14 cellular contexts compared by ENCODE assay signal in genomic region chr11:27443746-27444465, GRCh38. TPM values are rescaled to one million over a fixed set of nuclear protein-coding genes. Genes with fewer than 3 reads are reported as not detected.
DNase-seq lines count a peak whose midpoint lies in the region; ATAC-seq and TF ChIP-seq lines count a peak whose summit lies in the region.
"Had no signal": no experiment of that assay in that cellular context is flagged by ENCODE, and none has a peak within 500 bp of the region (broad histone marks: within the 10 kb centered on the region; RNA-seq: fewer than 3 reads in every experiment).

No MANE protein-coding gene starts in this region.

- peak overlapping the region; percentile 48; the same call in 1 of the 2 replicates for H3K9ac ChIP-seq in HUES64 (ENCODE audit: low read depth, low read length)

- H3K36me3 Mint-ChIP-seq in progenitor cell of endocrine pancreas (ENCODE audit: insufficient read depth) (peaks cover 5% of the 10 kb centered on the region), T-helper 17 cell (ENCODE audit: low read depth) (no peaks in the 10 kb centered on the region)

- no peak for TF ChIP-seq CTCF in progenitor cell of endocrine pancreas (IDR thresholded peaks at IDR 0.05; ENCODE audit: unreplicated experiment)

- H3K4me1 Mint-ChIP-seq in progenitor cell of endocrine pancreas (ENCODE audit: low read depth) (peaks cover 33% of the 10 kb centered on the region), T-helper 17 cell (no peaks in the 10 kb centered on the region)
- H3K4me1 Mint-ChIP-seq: CD4-positive, CD25-positive, alpha-beta regulatory T cell had no signal

- peak overlapping the region; percentile 87 for H3K27ac Mint-ChIP-seq in progenitor cell of endocrine pancreas
- H3K27ac Mint-ChIP-seq in T-helper 17 cell: no peak overlapping the region
- H3K27ac Mint-ChIP-seq: CD4-positive, CD25-positive, alpha-beta regulatory T cell had no signal

- no peak for ATAC-seq in T-helper 17 cell
- no peak for ATAC-seq in HG02763 (IDR thresholded peaks at IDR 0.05; ENCODE audit: unreplicated experiment)
- ATAC-seq: psoas muscle had no signal

- peak overlapping the region; percentile 90 for H3K27ac ChIP-seq in HUES64 (ENCODE audit: low read depth, low read length)
- H3K27ac ChIP-seq: psoas muscle, VCaP had no signal

- 19% methylated on average over 3 of the region's 4 CpGs for WGBS in HUES64

- H3K36me3 ChIP-seq in HUES64 (ENCODE audit: insufficient read depth, low read length): peaks cover 6% of the 10 kb centered on the region
- H3K36me3 ChIP-seq: transverse colon had no signal

- no peaks in the 10 kb centered on the region for H3K27me3 Mint-ChIP-seq in progenitor cell of endocrine pancreas
- peaks cover 21% of the 10 kb centered on the region for H3K27me3 Mint-ChIP-seq in T-helper 17 cell

- no peaks in the 10 kb centered on the region for H3K9me3 Mint-ChIP-seq in progenitor cell of endocrine pancreas (ENCODE audit: low read depth)

- H3K4me1 ChIP-seq in HUES64 (ENCODE audit: insufficient read depth, low read length): peaks cover 67% of the 10 kb centered on the region

- H3K4me3 Mint-ChIP-seq in progenitor cell of endocrine pancreas (ENCODE audit: low read depth) (peak overlapping the region; percentile 13), T-helper 17 cell (no peak overlapping the region)
- H3K4me3 Mint-ChIP-seq: CD4-positive, CD25-positive, alpha-beta regulatory T cell had no signal

- no peaks in the 10 kb centered on the region for H3K27me3 ChIP-seq in HUES64 (ENCODE audit: insufficient read depth, low read length)
- H3K27me3 ChIP-seq: transverse colon had no signal

- DNase-seq in NCI-H526 (lab: John Stamatoyannopoulos, UW) (peak; percentile 96), globus pallidus (ENCODE audit: low spot score) (peak; percentile 92), progenitor cell of endocrine pancreas (ENCODE audit: low spot score, unreplicated experiment) (no peak), NOMO-1 (lab: John Stamatoyannopoulos, UW; ENCODE audit: unreplicated experiment in 2 of 2) (no peak), T-helper 17 cell (no peak)
- DNase-seq in stimulated activated naive CD4-positive, alpha-beta T cell (lab: John Stamatoyannopoulos, UW): no peak
- DNase-seq: CD4-positive, CD25-positive, alpha-beta regulatory T cell; islet precursor cell; psoas muscle; RPMI8226; transverse colon had no signal

- peak overlapping the region; percentile 34 for H3K4me3 ChIP-seq in HUES64 (ENCODE audit: low read length)
- H3K4me3 ChIP-seq: psoas muscle, transverse colon had no signal

- H3K9me3 ChIP-seq in HUES64 (ENCODE audit: insufficient read depth, low read depth, low read length): no peaks in the 10 kb centered on the region
- no peaks in the 10 kb centered on the region for H3K9me3 ChIP-seq in T-helper 17 cell (ENCODE audit: control insufficient read depth, low read length, poor library complexity, severe bottlenecking)
- H3K9me3 ChIP-seq: psoas muscle, transverse colon had no signal

RNA-seq across cellular contexts. Expression of gene LGR4, which starts 28.7 kb away (rescaled TPM):
- 42.3 TPM for polyA plus RNA-seq in HUES64 (2013, experiment 1 of 2)
- 45.0 TPM for polyA plus RNA-seq in HUES64 (2013, experiment 2 of 2)
- total RNA-seq in progenitor cell of endocrine pancreas (138 and 154 TPM in 2 replicates), T-helper 17 cell (under 1 TPM; 0.39 to 0.94 TPM)

Comparison
In these comparisons a context has a peak if more than half of its experiments do, and no peak if none do; other contexts are left out.
1. DNase-seq: peak in NCI-H526 (2 of 2) and globus pallidus (single experiment); none in progenitor cell of endocrine pancreas (single experiment), stimulated activated naive CD4-positive, alpha-beta T cell (0 of 6), NOMO-1 (0 of 2) and T-helper 17 cell (0 of 3).
2. RNA of gene LGR4, which starts 28.7 kb away (total RNA-seq): 138 to 154 TPM in progenitor cell of endocrine pancreas; 0.39 to 0.94 TPM in T-helper 17 cell; every median in the first group is over 10 times any median in the second.